In the genomic region with DNA sequence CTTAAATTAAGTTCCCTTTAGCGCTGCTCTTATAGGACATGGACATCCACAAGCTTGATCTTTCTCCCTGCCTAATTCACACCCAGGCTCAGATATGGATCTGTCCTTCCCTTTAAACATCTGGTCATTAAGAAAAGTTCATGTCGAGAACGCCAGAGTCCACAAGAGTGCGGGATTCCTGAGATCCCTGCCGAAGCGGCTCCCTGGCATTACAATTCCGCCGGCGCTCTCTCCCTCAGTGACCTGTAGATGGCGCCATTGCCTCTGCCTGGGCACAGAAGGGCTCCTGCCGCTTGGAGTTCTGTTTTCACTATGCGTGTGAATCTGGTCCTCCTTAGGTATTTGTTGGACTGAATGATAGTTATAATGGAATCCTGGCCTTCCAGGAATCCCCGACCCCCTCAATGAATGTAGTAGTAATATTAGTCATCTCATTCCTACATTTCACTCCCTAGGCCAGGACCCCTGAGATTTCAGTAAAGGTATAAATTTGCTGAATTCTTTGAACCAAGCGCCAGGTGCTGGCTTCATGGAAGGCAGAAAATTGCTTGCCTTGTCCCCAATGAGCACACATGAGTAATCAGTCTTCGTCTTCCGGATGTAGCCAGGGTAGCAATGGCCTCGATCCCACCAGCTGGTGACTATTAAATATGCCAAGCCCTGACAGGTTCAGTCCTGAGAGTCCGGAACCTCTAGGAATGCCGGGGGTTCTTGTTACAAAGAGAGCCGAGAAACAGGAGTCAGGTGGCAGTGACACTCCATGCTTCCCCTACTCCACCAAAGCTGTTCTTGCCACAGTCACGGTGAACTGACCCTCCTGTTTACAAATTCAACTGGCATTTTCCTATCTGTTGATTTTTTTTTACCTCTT, we compare ENCODE assay signal across 8 cellular contexts. TPM values are rescaled to one million over a fixed set of nuclear protein-coding genes. Genes with fewer than 3 reads are reported as not detected.
DNase-seq lines count a peak whose midpoint lies in the region; ATAC-seq lines count a peak whose summit lies in the region.

No MANE protein-coding gene starts in this region.

- intact Hi-C loops in left cardiac atrium (cut with DNase I) = loop anchor here (2.0 to 5.0 kb wide), 2 partner anchors 85 to 87 kb away; no protein-coding TSS in a partner anchor

- DNase-seq in AG08395 (ENCODE audit: low spot score) = peak; percentile 93
- peak; percentile 72 to 89 (median 78) for DNase-seq in NCI-H1417 (lab: John Stamatoyannopoulos, UW)
- DNase-seq in T-helper 1 cell = peak; percentile 20 to 65 (median 51)
- peak; percentile 47 for DNase-seq in amniotic stem cell (lab: John Stamatoyannopoulos, UW)
- DNase-seq in left cardiac atrium = peak; percentile 79
- peak; percentile 50 for DNase-seq in renal cortical epithelial cell (ENCODE audit: low read depth)

- ATAC-seq in GM19351 (IDR thresholded peaks at IDR 0.05; ENCODE audit: unreplicated experiment) = peak; percentile 61
- ATAC-seq in left cardiac atrium = peak; percentile 89
- no peak for ATAC-seq in HG02610 (IDR thresholded peaks at IDR 0.05; ENCODE audit: unreplicated experiment)

RNA-seq across cellular contexts. Expression of a gene that starts 26.4 kb away (rescaled TPM):
- total RNA-seq in left cardiac atrium = under 1 TPM in 1 of 2 donors, not detected in 1; 0.24 TPM
- not detected in 2 replicates for total RNA-seq in renal cortical epithelial cell

RNA-seq across cellular contexts. Expression of a gene that starts 38.4 kb away (rescaled TPM):
- total RNA-seq in left cardiac atrium = under 1 TPM; 0.47 to 0.81 TPM
- total RNA-seq in renal cortical epithelial cell = 0.52 and 2.5 TPM in 2 replicates

RNA-seq across cellular contexts. Expression of a gene that starts 41.6 kb away (rescaled TPM):
- total RNA-seq in left cardiac atrium = under 1 TPM; 0.12 to 0.21 TPM
- not detected in 2 replicates for total RNA-seq in renal cortical epithelial cell
